Comparison of ENCODE assay signal across 16 cellular contexts in genomic region chr7:105707967-105708580, GRCh38.
A peak's percentile ranks its signal among the peaks of the same experiment; 100 is the strongest.
DNase-seq lines count a peak whose midpoint lies in the region; ATAC-seq and TF ChIP-seq lines count a peak whose summit lies in the region.
"Had no signal": no experiment of that assay in that cellular context is flagged by ENCODE, and none has a peak within 500 bp of the region (broad histone marks: within the 10 kb centered on the region; RNA-seq: fewer than 3 reads in every experiment).

No MANE protein-coding gene starts in this region.

- H3K27ac Mint-ChIP-seq in activated naive CD8-positive, alpha-beta T cell treated with anti-CD3 and anti-CD28 coated beads, Interleukin-2, amount 10 ng/mL, durations not matched to agents 7 days and 5 days = no peak overlapping the region
- no peak overlapping the region for H3K27ac Mint-ChIP-seq in activated naive CD8-positive, alpha-beta T cell treated with anti-CD3 and anti-CD28 coated beads, Interleukin-2, amount 50 U/mL, for 24 hours
- no peak overlapping the region for H3K27ac Mint-ChIP-seq in central memory CD8-positive, alpha-beta T cell (ENCODE audit: low read depth)

- no peak overlapping the region for H3K4me3 Mint-ChIP-seq in activated naive CD8-positive, alpha-beta T cell treated with anti-CD3 and anti-CD28 coated beads, Interleukin-2, amount 10 ng/mL, durations not matched to agents 7 days and 5 days
- no peak overlapping the region for H3K4me3 Mint-ChIP-seq in activated naive CD8-positive, alpha-beta T cell treated with anti-CD3 and anti-CD28 coated beads, Interleukin-2, amount 50 U/mL, for 24 hours
- H3K4me3 Mint-ChIP-seq in central memory CD8-positive, alpha-beta T cell = no peak overlapping the region

- no peak for TF ChIP-seq CTCF in testis (IDR thresholded peaks at IDR 0.05)

- intact Hi-C loops in testis (cut with DNase I; ENCODE audit: low total_unique reads) = no loop called here

- no peaks in the 10 kb centered on the region for H3K9me3 ChIP-seq in testis

- no peaks in the 10 kb centered on the region for H3K27me3 ChIP-seq in testis

- H3K27me3 Mint-ChIP-seq in activated naive CD8-positive, alpha-beta T cell treated with anti-CD3 and anti-CD28 coated beads, Interleukin-2, amount 10 ng/mL, durations not matched to agents 7 days and 5 days = no peaks in the 10 kb centered on the region
- no peaks in the 10 kb centered on the region for H3K27me3 Mint-ChIP-seq in activated naive CD8-positive, alpha-beta T cell treated with anti-CD3 and anti-CD28 coated beads, Interleukin-2, amount 50 U/mL, for 24 hours
- no peaks in the 10 kb centered on the region for H3K27me3 Mint-ChIP-seq in central memory CD8-positive, alpha-beta T cell

- peaks cover 19% of the 10 kb centered on the region for H3K9me3 Mint-ChIP-seq in activated naive CD8-positive, alpha-beta T cell treated with anti-CD3 and anti-CD28 coated beads, Interleukin-2, amount 10 ng/mL, durations not matched to agents 7 days and 5 days
- H3K9me3 Mint-ChIP-seq in activated naive CD8-positive, alpha-beta T cell treated with anti-CD3 and anti-CD28 coated beads, Interleukin-2, amount 50 U/mL, for 24 hours = peaks cover 23% of the 10 kb centered on the region
- H3K9me3 Mint-ChIP-seq in central memory CD8-positive, alpha-beta T cell = peaks cover 25% of the 10 kb centered on the region

- H3K4me1 ChIP-seq in testis = peaks cover 7% of the 10 kb centered on the region

- no peak for TF ChIP-seq POLR2A in testis (IDR thresholded peaks at IDR 0.05)

- peaks cover 5% of the 10 kb centered on the region for H3K4me1 Mint-ChIP-seq in activated naive CD8-positive, alpha-beta T cell treated with anti-CD3 and anti-CD28 coated beads, Interleukin-2, amount 10 ng/mL, durations not matched to agents 7 days and 5 days
- peaks cover 14% of the 10 kb centered on the region for H3K4me1 Mint-ChIP-seq in activated naive CD8-positive, alpha-beta T cell treated with anti-CD3 and anti-CD28 coated beads, Interleukin-2, amount 50 U/mL, for 24 hours
- H3K4me1 Mint-ChIP-seq in central memory CD8-positive, alpha-beta T cell = peaks cover 27% of the 10 kb centered on the region

- no peaks in the 10 kb centered on the region for H3K36me3 ChIP-seq in testis (ENCODE audit: low read depth, missing control alignments)

- DNase-seq in activated naive CD8-positive, alpha-beta T cell treated with anti-CD3 and anti-CD28 coated beads, Interleukin-2, amount 10 ng/mL, durations not matched to agents 7 days and 5 days = no peak
- no peak for DNase-seq in activated naive CD8-positive, alpha-beta T cell treated with anti-CD3 and anti-CD28 coated beads, Interleukin-2, amount 50 U/mL, for 24 hours
- DNase-seq in KBM-7 = peak; percentile 54
- DNase-seq in central memory CD8-positive, alpha-beta T cell (ENCODE audit: low spot score in 2 of 2) = no peak
- peak; percentile 56 for DNase-seq in testis
- DNase-seq in GM19240 (ENCODE audit: insufficient read length, low spot score) = no peak
- no peak for DNase-seq in GDM1 (lab: John Stamatoyannopoulos, UW)
- DNase-seq: ACHN; caudate nucleus; effector memory CD4-positive, alpha-beta T cell; HCEC 1CT; kidney glomerular epithelial cell; NCI-H187 treated with DMSO at 0.1 percent for 48 hours; SHP77 treated with DMSO at 0.1 percent for 48 hours; small intestine had no signal

- no peak overlapping the region for H3K27ac ChIP-seq in testis

- POLR2A ChIA-PET in activated naive CD8-positive, alpha-beta T cell treated with anti-CD3 and anti-CD28 coated beads, Interleukin-2, amount 10 ng/mL, durations not matched to agents 7 days and 5 days (lab: Charles Lee) = no interaction called here

- H3K36me3 Mint-ChIP-seq in activated naive CD8-positive, alpha-beta T cell treated with anti-CD3 and anti-CD28 coated beads, Interleukin-2, amount 10 ng/mL, durations not matched to agents 7 days and 5 days = peaks cover 14% of the 10 kb centered on the region
- peaks cover 21% of the 10 kb centered on the region for H3K36me3 Mint-ChIP-seq in activated naive CD8-positive, alpha-beta T cell treated with anti-CD3 and anti-CD28 coated beads, Interleukin-2, amount 50 U/mL, for 24 hours (ENCODE audit: low read depth)
- H3K36me3 Mint-ChIP-seq in central memory CD8-positive, alpha-beta T cell (ENCODE audit: insufficient read depth) = peaks cover 4% of the 10 kb centered on the region

- 45 to 53% methylated on average over 9 of the region's 9 CpGs for WGBS in testis, 2 donors

- in situ Hi-C loops in KBM-7 (cut with MboI; ENCODE audit: low pct_unique_long_range_greater_than_20kb, low sequenced_read_pairs) = no loop called here

- no peak overlapping the region for H3K4me3 ChIP-seq in testis

- peak; percentile 39 for ATAC-seq in activated naive CD8-positive, alpha-beta T cell treated with anti-CD3 and anti-CD28 coated beads, Interleukin-2, amount 10 ng/mL, durations not matched to agents 7 days and 5 days (ENCODE audit: low read depth)
- no peak for ATAC-seq in activated naive CD8-positive, alpha-beta T cell treated with anti-CD3 and anti-CD28 coated beads, Interleukin-2, amount 50 U/mL, for 24 hours
- ATAC-seq in central memory CD8-positive, alpha-beta T cell (replicated peaks; ENCODE audit: extremely low read depth, poor library complexity, severe bottlenecking) = peak; percentile 79
- no peak for ATAC-seq in GM21381 (IDR thresholded peaks at IDR 0.05; ENCODE audit: unreplicated experiment)

Comparison
In these comparisons a context has a peak if more than half of its experiments do, and no peak if none do; other contexts are left out.
1. ATAC-seq: peak in activated naive CD8-positive, alpha-beta T cell treated with anti-CD3 and anti-CD28 coated beads, Interleukin-2, amount 10 ng/mL, durations not matched to agents 7 days and 5 days (single experiment) and central memory CD8-positive, alpha-beta T cell (single experiment); none in activated naive CD8-positive, alpha-beta T cell treated with anti-CD3 and anti-CD28 coated beads, Interleukin-2, amount 50 U/mL, for 24 hours (single experiment) and GM21381 (single experiment).
2. DNase-seq: peak in KBM-7 (single experiment) and testis (single experiment); none in activated naive CD8-positive, alpha-beta T cell treated with anti-CD3 and anti-CD28 coated beads, Interleukin-2, amount 10 ng/mL, durations not matched to agents 7 days and 5 days (single experiment), activated naive CD8-positive, alpha-beta T cell treated with anti-CD3 and anti-CD28 coated beads, Interleukin-2, amount 50 U/mL, for 24 hours (single experiment), central memory CD8-positive, alpha-beta T cell (0 of 2), GM19240 (single experiment) and GDM1 (single experiment).